In the genomic region with DNA sequence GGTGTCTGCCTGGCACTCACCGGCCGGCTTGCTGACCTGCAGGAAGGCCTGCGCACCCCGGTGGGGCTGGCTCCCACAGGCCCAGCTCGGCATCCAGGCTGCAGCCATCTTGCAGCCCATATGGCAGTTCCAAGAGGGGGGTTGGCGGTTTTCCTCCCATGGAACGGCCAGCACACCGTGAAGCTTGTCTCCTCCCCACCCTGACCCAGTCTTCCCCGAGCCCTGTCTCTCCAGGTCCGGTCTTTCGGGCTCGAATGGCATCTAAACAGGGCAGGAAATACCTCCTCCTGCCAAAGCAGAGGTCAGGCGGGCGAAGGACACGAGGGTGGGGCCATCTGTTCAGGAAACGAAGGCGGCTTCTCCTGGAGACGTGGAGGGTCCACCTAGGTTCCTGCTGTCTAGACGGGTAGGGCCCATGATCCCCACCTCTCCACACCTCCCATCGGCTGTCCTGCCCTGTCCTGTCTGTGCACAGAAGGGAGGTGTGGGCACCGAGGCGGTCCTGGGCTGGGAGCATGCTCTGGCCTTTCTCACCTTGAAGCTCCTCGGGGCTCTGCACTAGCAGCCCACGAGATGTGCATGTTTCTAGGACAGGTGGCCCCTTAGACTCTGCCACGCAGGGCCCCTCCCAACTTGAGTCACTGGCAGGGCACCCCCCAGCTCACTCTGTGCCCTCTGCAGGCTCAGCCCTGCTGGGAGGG, we compare ENCODE assay signal across 1 cellular context.
TF ChIP-seq lines count a peak whose summit lies in the region.

No MANE protein-coding gene starts in this region.

TF ChIP-seq in A549, 52 proteins besides CTCF, POLR2A, EP300 and RAD21 (continued from another document):
- TF ChIP-seq, protein P1, sequence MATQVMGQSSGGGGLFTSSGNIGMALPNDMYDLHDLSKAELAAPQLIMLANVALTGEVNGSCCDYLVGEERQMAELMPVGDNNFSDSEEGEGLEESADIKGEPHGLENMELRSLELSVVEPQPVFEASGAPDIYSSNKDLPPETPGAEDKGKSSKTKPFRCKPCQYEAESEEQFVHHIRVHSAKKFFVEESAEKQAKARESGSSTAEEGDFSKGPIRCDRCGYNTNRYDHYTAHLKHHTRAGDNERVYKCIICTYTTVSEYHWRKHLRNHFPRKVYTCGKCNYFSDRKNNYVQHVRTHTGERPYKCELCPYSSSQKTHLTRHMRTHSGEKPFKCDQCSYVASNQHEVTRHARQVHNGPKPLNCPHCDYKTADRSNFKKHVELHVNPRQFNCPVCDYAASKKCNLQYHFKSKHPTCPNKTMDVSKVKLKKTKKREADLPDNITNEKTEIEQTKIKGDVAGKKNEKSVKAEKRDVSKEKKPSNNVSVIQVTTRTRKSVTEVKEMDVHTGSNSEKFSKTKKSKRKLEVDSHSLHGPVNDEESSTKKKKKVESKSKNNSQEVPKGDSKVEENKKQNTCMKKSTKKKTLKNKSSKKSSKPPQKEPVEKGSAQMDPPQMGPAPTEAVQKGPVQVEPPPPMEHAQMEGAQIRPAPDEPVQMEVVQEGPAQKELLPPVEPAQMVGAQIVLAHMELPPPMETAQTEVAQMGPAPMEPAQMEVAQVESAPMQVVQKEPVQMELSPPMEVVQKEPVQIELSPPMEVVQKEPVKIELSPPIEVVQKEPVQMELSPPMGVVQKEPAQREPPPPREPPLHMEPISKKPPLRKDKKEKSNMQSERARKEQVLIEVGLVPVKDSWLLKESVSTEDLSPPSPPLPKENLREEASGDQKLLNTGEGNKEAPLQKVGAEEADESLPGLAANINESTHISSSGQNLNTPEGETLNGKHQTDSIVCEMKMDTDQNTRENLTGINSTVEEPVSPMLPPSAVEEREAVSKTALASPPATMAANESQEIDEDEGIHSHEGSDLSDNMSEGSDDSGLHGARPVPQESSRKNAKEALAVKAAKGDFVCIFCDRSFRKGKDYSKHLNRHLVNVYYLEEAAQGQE (IDR thresholded peaks at IDR 0.05) = no peak
- no peak for TF ChIP-seq HEYL (CRISPR knock-in tag; IDR thresholded peaks at IDR 0.05)
